Comparison of ENCODE assay signal across 8 cellular contexts in genomic region chr15:40081691-40082194, GRCh38. TPM values are rescaled to one million over a fixed set of nuclear protein-coding genes. Genes with fewer than 3 reads are reported as not detected.
DNase-seq lines count a peak whose midpoint lies in the region; ATAC-seq and TF ChIP-seq lines count a peak whose summit lies in the region.

No MANE protein-coding gene starts in this region.

- TF ChIP-seq CTCF in SK-N-SH (IDR thresholded peaks at IDR 0.05): no peak
- no peak for TF ChIP-seq CTCF in thyroid gland (IDR thresholded peaks at IDR 0.05)

- TF ChIP-seq EP300 in SK-N-SH (IDR thresholded peaks at IDR 0.05; ENCODE audit: borderline replicate concordance in 1 of 2, low read depth in 1 of 2, low read length in 1 of 2): 0 out of 4 replicates have a peak, but pooled peaks of 1 of the 2 experiments have one; percentile 6

- H4K20me1 ChIP-seq in SK-N-SH (ENCODE audit: insufficient read depth): no peaks in the 10 kb centered on the region

- H3K27ac ChIP-seq in SK-N-SH (ENCODE audit: low read depth in 2 of 2, low read length in 1 of 2) (peak overlapping the region; percentile 29 to 48; a peak in 2 of 4 replicates), thyroid gland (peak overlapping the region; percentile 87 to 92 (median 89))

- peak; percentile 32 to 75 for TF ChIP-seq POLR2A in thyroid gland (IDR thresholded peaks at IDR 0.05)

- peak overlapping the region; percentile 70 to 77 for H3K4me3 Mint-ChIP-seq in activated T-cell treated with anti-CD3 and anti-CD28 coated beads, Interleukin-2, amount 50 U/mL, for 72 hours

- TF ChIP-seq RAD21 in SK-N-SH (IDR thresholded peaks at IDR 0.05; ENCODE audit: low read length): no peak

- 26% methylated on average over 12 of the region's 12 CpGs for WGBS in SK-N-SH (ENCODE audit: low lambda C conversion rate)
- WGBS in thyroid gland, 2 donors: 7% methylated on average over 12 of the region's 12 CpGs

- ATAC-seq in activated T-cell treated with anti-CD3 and anti-CD28 coated beads, Interleukin-2, amount 50 U/mL, for 72 hours (replicated peaks in 1 of 2): peak; percentile 46 to 53
- ATAC-seq in esophagus mucosa: peak; percentile 32
- ATAC-seq in HG03469 (IDR thresholded peaks at IDR 0.05; ENCODE audit: unreplicated experiment): no peak

- H3K9me2 ChIP-seq in SK-N-SH: no peaks in the 10 kb centered on the region

- peaks cover 55% of the 10 kb centered on the region for H3K4me1 Mint-ChIP-seq in activated T-cell treated with anti-CD3 and anti-CD28 coated beads, Interleukin-2, amount 50 U/mL, for 72 hours (ENCODE audit: low read depth)

- H3K9me3 Mint-ChIP-seq in activated T-cell treated with anti-CD3 and anti-CD28 coated beads, Interleukin-2, amount 50 U/mL, for 72 hours: no peaks in the 10 kb centered on the region

- H3K79me2 ChIP-seq in SK-N-SH (ENCODE audit: insufficient read depth): no peaks in the 10 kb centered on the region

- H3K9ac ChIP-seq in SK-N-SH: peak overlapping the region; percentile 46; the same call in 1 of the 2 replicates

- no peaks in the 10 kb centered on the region for H3K36me3 Mint-ChIP-seq in activated T-cell treated with anti-CD3 and anti-CD28 coated beads, Interleukin-2, amount 50 U/mL, for 72 hours (ENCODE audit: insufficient read depth in 2 of 2)

- H3K4me3 ChIP-seq in SK-N-SH (ENCODE audit: low read depth in 2 of 2, low read length in 1 of 2) (peak overlapping the region in 1 of 2 experiments; percentile 21; a peak in 1 of 4 replicates), thyroid gland (replicated peaks in 1 of 3) (peak overlapping the region in 1 of 3 donors; percentile 1)

- CTCF ChIA-PET in SK-N-SH (lab: Yijun Ruan, JAX): interaction anchor here (1.5 to 1.8 kb wide), 2 partner anchors 14 to 23 kb away, joined by 4 to 6 read pairs; no protein-coding TSS in a partner anchor

- POLR2A ChIA-PET in SK-N-SH (lab: Yijun Ruan, JAX): interaction anchor here (0.6 to 1.2 kb wide), 2 partner anchors 12 to 43 kb away, joined by 3 to 4 read pairs; no protein-coding TSS in a partner anchor

- DNase-seq in activated T-cell treated with anti-CD3 and anti-CD28 coated beads, Interleukin-2, amount 50 U/mL, for 72 hours: no peak
- no peak for DNase-seq in activated T-cell treated with anti-CD3 and anti-CD28 coated beads, Interleukin-2, amount 50 U/mL, for 48 hours
- DNase-seq in SK-N-SH (peak; percentile 72), middle frontal gyrus (ENCODE audit: extremely low spot score, low spot score) (peak; percentile 69), thyroid gland (peak; percentile 81 to 87)
- DNase-seq in central memory CD4-positive, alpha-beta T cell: no peak

- H3F3A ChIP-seq in SK-N-SH (replicated peaks; ENCODE audit: insufficient read depth): no peaks in the 10 kb centered on the region

- H3K27ac Mint-ChIP-seq in activated T-cell treated with anti-CD3 and anti-CD28 coated beads, Interleukin-2, amount 50 U/mL, for 72 hours: no peak overlapping the region

- H3K4me2 ChIP-seq in SK-N-SH: peak overlapping the region; percentile 69

- peak overlapping the region; percentile 84 for H2AFZ ChIP-seq in SK-N-SH (ENCODE audit: low read depth)

- H3K27me3 Mint-ChIP-seq in activated T-cell treated with anti-CD3 and anti-CD28 coated beads, Interleukin-2, amount 50 U/mL, for 72 hours (ENCODE audit: low read depth): peaks cover 37% of the 10 kb centered on the region

- H3K36me3 ChIP-seq in SK-N-SH (replicated peaks in 1 of 2; ENCODE audit: control insufficient read depth in 1 of 2, insufficient read depth in 2 of 2, low read length in 1 of 2) (no peaks in the 10 kb centered on the region), thyroid gland (no peaks in the 10 kb centered on the region)

- H3K9me3 ChIP-seq in SK-N-SH (no peaks in the 10 kb centered on the region), thyroid gland (no peaks in the 10 kb centered on the region)

- H3K27me3 ChIP-seq in SK-N-SH (ENCODE audit: insufficient read depth) (no peaks in the 10 kb centered on the region), thyroid gland (no peaks in the 10 kb centered on the region)

- H3K4me1 ChIP-seq in SK-N-SH (ENCODE audit: control insufficient read depth in 1 of 2, insufficient read depth in 2 of 2, low read depth in 1 of 2, low read length in 1 of 2) (peaks cover 23% of the 10 kb centered on the region in 2 experiments), thyroid gland (peaks cover 70 to 73% of the 10 kb centered on the region in 2 donors)

- intact Hi-C loops in thyroid gland (cut with DNase I): no loop called here

TF ChIP-seq in SK-N-SH, 30 proteins besides CTCF, POLR2A, EP300 and RAD21:
- no peak for TF ChIP-seq RCOR1 (IDR thresholded peaks at IDR 0.05; ENCODE audit: low read length)
- TF ChIP-seq, protein P1, sequence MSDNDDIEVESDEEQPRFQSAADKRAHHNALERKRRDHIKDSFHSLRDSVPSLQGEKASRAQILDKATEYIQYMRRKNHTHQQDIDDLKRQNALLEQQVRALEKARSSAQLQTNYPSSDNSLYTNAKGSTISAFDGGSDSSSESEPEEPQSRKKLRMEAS (IDR thresholded peaks at IDR 0.05; ENCODE audit: low read depth): peak; percentile 80; the same call in 1 of the 2 replicates
- TF ChIP-seq, protein P2, sequence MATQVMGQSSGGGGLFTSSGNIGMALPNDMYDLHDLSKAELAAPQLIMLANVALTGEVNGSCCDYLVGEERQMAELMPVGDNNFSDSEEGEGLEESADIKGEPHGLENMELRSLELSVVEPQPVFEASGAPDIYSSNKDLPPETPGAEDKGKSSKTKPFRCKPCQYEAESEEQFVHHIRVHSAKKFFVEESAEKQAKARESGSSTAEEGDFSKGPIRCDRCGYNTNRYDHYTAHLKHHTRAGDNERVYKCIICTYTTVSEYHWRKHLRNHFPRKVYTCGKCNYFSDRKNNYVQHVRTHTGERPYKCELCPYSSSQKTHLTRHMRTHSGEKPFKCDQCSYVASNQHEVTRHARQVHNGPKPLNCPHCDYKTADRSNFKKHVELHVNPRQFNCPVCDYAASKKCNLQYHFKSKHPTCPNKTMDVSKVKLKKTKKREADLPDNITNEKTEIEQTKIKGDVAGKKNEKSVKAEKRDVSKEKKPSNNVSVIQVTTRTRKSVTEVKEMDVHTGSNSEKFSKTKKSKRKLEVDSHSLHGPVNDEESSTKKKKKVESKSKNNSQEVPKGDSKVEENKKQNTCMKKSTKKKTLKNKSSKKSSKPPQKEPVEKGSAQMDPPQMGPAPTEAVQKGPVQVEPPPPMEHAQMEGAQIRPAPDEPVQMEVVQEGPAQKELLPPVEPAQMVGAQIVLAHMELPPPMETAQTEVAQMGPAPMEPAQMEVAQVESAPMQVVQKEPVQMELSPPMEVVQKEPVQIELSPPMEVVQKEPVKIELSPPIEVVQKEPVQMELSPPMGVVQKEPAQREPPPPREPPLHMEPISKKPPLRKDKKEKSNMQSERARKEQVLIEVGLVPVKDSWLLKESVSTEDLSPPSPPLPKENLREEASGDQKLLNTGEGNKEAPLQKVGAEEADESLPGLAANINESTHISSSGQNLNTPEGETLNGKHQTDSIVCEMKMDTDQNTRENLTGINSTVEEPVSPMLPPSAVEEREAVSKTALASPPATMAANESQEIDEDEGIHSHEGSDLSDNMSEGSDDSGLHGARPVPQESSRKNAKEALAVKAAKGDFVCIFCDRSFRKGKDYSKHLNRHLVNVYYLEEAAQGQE (IDR thresholded peaks at IDR 0.05; ENCODE audit: low read depth, low read length): no peak
- no peak for TF ChIP-seq FOXM1 (IDR thresholded peaks at IDR 0.05; ENCODE audit: low read depth)
- no peak for TF ChIP-seq CHD2 (IDR thresholded peaks at IDR 0.05; ENCODE audit: low read length, partially characterized antibody)
- no peak for TF ChIP-seq NRF1 (IDR thresholded peaks at IDR 0.05; ENCODE audit: low read depth, low read length)
- peak; percentile 41; the same call in 1 of the 2 replicates for TF ChIP-seq USF1 (IDR thresholded peaks at IDR 0.05; ENCODE audit: borderline replicate concordance, low read depth)

RNA-seq across cellular contexts. Expression of gene BMF, which starts 26.9 kb away (rescaled TPM):
- 10 to 100 TPM; 23.7 to 25.9 TPM for total RNA-seq in activated T-cell treated with anti-CD3 and anti-CD28 coated beads, Interleukin-2, amount 50 U/mL, for 72 hours
- 0.72 and 1.0 TPM in 2 replicates for polyA plus RNA-seq in SK-N-SH (2012; rRNA removed)
- 0.58 and 0.64 TPM in 2 replicates for polyA plus RNA-seq in SK-N-SH (2012; cell fraction: cytosol; rRNA removed)
- polyA plus RNA-seq in SK-N-SH (2012; cell fraction: nucleus; rRNA removed): 2.2 and 2.5 TPM in 2 replicates
- total RNA-seq in esophagus mucosa: 1.5 TPM
- total RNA-seq in thyroid gland: 10 to 100 TPM; 31.9 to 49.3 (median 37.2) TPM

RNA-seq across cellular contexts. Expression of gene SRP14, which starts 42.8 kb away (rescaled TPM):
- total RNA-seq in activated T-cell treated with anti-CD3 and anti-CD28 coated beads, Interleukin-2, amount 50 U/mL, for 72 hours: 100 to 1,000 TPM; 102 to 117 TPM
- polyA plus RNA-seq in SK-N-SH (2012; rRNA removed): 489 and 501 TPM in 2 replicates
- 524 and 758 TPM in 2 replicates for polyA plus RNA-seq in SK-N-SH (2012; cell fraction: cytosol; rRNA removed)
- 94.9 and 167 TPM in 2 replicates for polyA plus RNA-seq in SK-N-SH (2012; cell fraction: nucleus; rRNA removed)
- total RNA-seq in esophagus mucosa: 99.7 TPM
- 100 to 1,000 TPM; 327 to 576 (median 408) TPM for total RNA-seq in thyroid gland

Comparison
In these comparisons a context has a peak if more than half of its experiments do, and no peak if none do; other contexts are left out.
1. DNase-seq: peak in SK-N-SH (single experiment), middle frontal gyrus (single experiment) and thyroid gland (2 of 2); none in activated T-cell treated with anti-CD3 and anti-CD28 coated beads, Interleukin-2, amount 50 U/mL, for 72 hours (0 of 2), activated T-cell treated with anti-CD3 and anti-CD28 coated beads, Interleukin-2, amount 50 U/mL, for 48 hours (0 of 2) and central memory CD4-positive, alpha-beta T cell (single experiment).